ENCODE assay signal across 11 cellular contexts in genomic region chr12:104792570-104792969, GRCh38.
DNase-seq lines count a peak whose midpoint lies in the region; ATAC-seq and TF ChIP-seq lines count a peak whose summit lies in the region.
"Had no signal": no experiment of that assay in that cellular context is flagged by ENCODE, and none has a peak within 500 bp of the region (broad histone marks: within the 10 kb centered on the region; RNA-seq: fewer than 3 reads in every experiment).

No MANE protein-coding gene starts in this region.

- H3K27me3 ChIP-seq in lung (ENCODE audit: control insufficient read depth, insufficient read depth) = no peaks in the 10 kb centered on the region

- H3K4me1 ChIP-seq in lung (ENCODE audit: control insufficient read depth in 2 of 2, insufficient read depth in 2 of 2, low read length in 2 of 2) = peaks cover 0 to 6% of the 10 kb centered on the region in 2 donors

- H3K4me3 ChIP-seq in LNCaP clone FGC (ENCODE audit: low read depth, low read length) = no peak overlapping the region
- no peak overlapping the region for H3K4me3 ChIP-seq in lung

- no peaks in the 10 kb centered on the region for H3K36me3 ChIP-seq in lung (ENCODE audit: control insufficient read depth in 2 of 2, insufficient read depth in 2 of 2, low read length in 2 of 2)

- DNase-seq in ACHN (peak; percentile 87), LNCaP clone FGC (ENCODE audit: low read depth) (peak; percentile 44), cerebellum (ENCODE audit: low spot score) (peak; percentile 59), lung (ENCODE audit: low spot score) (no peak), hippocampal formation (lab: John Stamatoyannopoulos, UW) (no peak), T-helper 1 cell (no peak), NCI-H82 treated with DMSO at 0.1 percent for 48 hours (lab: John Stamatoyannopoulos, UW; ENCODE audit: unreplicated experiment) (no peak)
- DNase-seq: activated CD4-positive, CD25-positive, alpha-beta regulatory T cell; kidney; stimulated activated CD4-positive, alpha-beta T cell treated with anti-CD3 and anti-CD28 coated beads, Interleukin-2, amount 100 ng/mL, for 24 hours had no signal

- TF ChIP-seq CTCF in LNCaP clone FGC (IDR thresholded peaks at IDR 0.05; ENCODE audit: control insufficient read depth, extremely low read depth, insufficient read depth) (no peak), lung (IDR thresholded peaks at IDR 0.05; ENCODE audit: control extremely low read depth, extremely low read depth) (no peak)

- no peak overlapping the region for H3K27ac ChIP-seq in lung (ENCODE audit: low read depth in 1 of 2, low read length in 1 of 2)

- in situ Hi-C loops in ACHN (cut with HindIII; ENCODE audit: low pct_ligation_motif_present, low pct_unique_long_range_greater_than_20kb, low sequenced_read_pairs) = no loop called here

- WGBS in lung, 2 donors = 72 to 77% methylated on average over 4 of the region's 4 CpGs

- ATAC-seq in lung (ENCODE audit: insufficient read depth, low FRiP score) = peak; percentile 67
- no peak for ATAC-seq in GM21360 (IDR thresholded peaks at IDR 0.05; ENCODE audit: unreplicated experiment)

- no peaks in the 10 kb centered on the region for H3K9me3 ChIP-seq in lung (ENCODE audit: control insufficient read depth in 2 of 2, insufficient read depth in 1 of 2, low read length in 1 of 2)

Comparison
In these comparisons a context has a peak if more than half of its experiments do, and no peak if none do; other contexts are left out.
1. DNase-seq: peak in ACHN (single experiment), LNCaP clone FGC (single experiment) and cerebellum (single experiment); none in lung (single experiment), hippocampal formation (0 of 2), T-helper 1 cell (0 of 5) and NCI-H82 treated with DMSO at 0.1 percent for 48 hours (single experiment).